Comparison of ENCODE assay signal across 7 cellular contexts in genomic region chr1:207997486-207998268, GRCh38.
DNase-seq lines count a peak whose midpoint lies in the region; ATAC-seq, FAIRE-seq and TF ChIP-seq lines count a peak whose summit lies in the region.

No MANE protein-coding gene starts in this region.

- POLR2A ChIA-PET in endothelial cell of umbilical vein (lab: Charles Lee), result interaction anchor here (0.7 kb wide), 1 partner anchor 48 kb away, joined by 3 read pairs; no protein-coding TSS in a partner anchor

- dilution Hi-C loops in endothelial cell of umbilical vein (cut with MboI; ENCODE audit: extremely low pct_ligation_motif_present, low sequenced_read_pairs), result no loop called here

- H3K27ac Mint-ChIP-seq in stimulated activated memory B cell treated with anti-CD40 and anti-IgM and Interleukin-4, amounts not matched to agents 10 μg/mL and 1 μg/mL and 100 μg/mL, for 72 hours, result no peak overlapping the region

- no TSS peak for BruUV-seq in endothelial cell of umbilical vein (replicated peaks; lab: Mats Ljungman, UMichigan)

- no peak for TF ChIP-seq POLR2A in endothelial cell of umbilical vein (IDR thresholded peaks at IDR 0.05; ENCODE audit: low read depth, low read length)

- no peak overlapping the region for H3K27ac ChIP-seq in endothelial cell of umbilical vein (ENCODE audit: insufficient read depth, low read depth, low read length)

- H3K79me2 ChIP-seq in endothelial cell of umbilical vein (ENCODE audit: control insufficient read depth, insufficient read depth, low read length), result no peaks in the 10 kb centered on the region

- peaks cover 14 to 29% of the 10 kb centered on the region in 2 experiments for H3K27me3 ChIP-seq in endothelial cell of umbilical vein (ENCODE audit: control insufficient read depth in 2 of 2, insufficient read depth in 2 of 2, low read length in 2 of 2)

- no peaks in the 10 kb centered on the region for H3K9me3 ChIP-seq in endothelial cell of umbilical vein (replicated peaks; ENCODE audit: control insufficient read depth, insufficient read depth, low read length)

- peaks cover 20% of the 10 kb centered on the region for H3K27me3 Mint-ChIP-seq in stimulated activated memory B cell treated with anti-CD40 and anti-IgM and Interleukin-4, amounts not matched to agents 10 μg/mL and 1 μg/mL and 100 μg/mL, for 72 hours

- H4K20me1 ChIP-seq in endothelial cell of umbilical vein (replicated peaks; ENCODE audit: control insufficient read depth, extremely low read depth, insufficient read depth, low read length), result no peaks in the 10 kb centered on the region

- no peaks in the 10 kb centered on the region for H3K4me1 Mint-ChIP-seq in stimulated activated memory B cell treated with anti-CD40 and anti-IgM and Interleukin-4, amounts not matched to agents 10 μg/mL and 1 μg/mL and 100 μg/mL, for 72 hours

- H3K9ac ChIP-seq in endothelial cell of umbilical vein (replicated peaks; ENCODE audit: extremely low read depth, insufficient read depth, low read length), result no peak overlapping the region

- FAIRE-seq in endothelial cell of umbilical vein (lab: Jason Lieb, UNC), result peak; percentile 99

- H2AFZ ChIP-seq in endothelial cell of umbilical vein (ENCODE audit: low read depth, low read length), result no peak overlapping the region

- H3K9me3 Mint-ChIP-seq in stimulated activated memory B cell treated with anti-CD40 and anti-IgM and Interleukin-4, amounts not matched to agents 10 μg/mL and 1 μg/mL and 100 μg/mL, for 72 hours, result no peaks in the 10 kb centered on the region

- no peaks in the 10 kb centered on the region for H3K36me3 Mint-ChIP-seq in stimulated activated memory B cell treated with anti-CD40 and anti-IgM and Interleukin-4, amounts not matched to agents 10 μg/mL and 1 μg/mL and 100 μg/mL, for 72 hours

- peak; percentile 78 for ATAC-seq in HG03159 (IDR thresholded peaks at IDR 0.05; ENCODE audit: unreplicated experiment)
- peak; percentile 76 for ATAC-seq in stimulated activated memory B cell treated with anti-CD40 and anti-IgM and Interleukin-4, amounts not matched to agents 10 μg/mL and 1 μg/mL and 100 μg/mL, for 72 hours

- intact Hi-C loops in endothelial cell of umbilical vein (cut with micrococcal nuclease), result loop anchor here (1.0 kb wide), 4 partner anchors 34 to 169 kb away; no protein-coding TSS in a partner anchor

- TF ChIP-seq CTCF in GM12874 (IDR thresholded peaks at IDR 0.05; ENCODE audit: insufficient read depth, low read depth, low read length), result peak; percentile 85
- TF ChIP-seq CTCF in endothelial cell of umbilical vein (IDR thresholded peaks at IDR 0.05; ENCODE audit: extremely low read depth in 1 of 2, insufficient read depth in 1 of 2, low read depth in 1 of 2, low read length in 2 of 2), result peak; percentile 89 to 92

- no peaks in the 10 kb centered on the region for H3K9me1 ChIP-seq in endothelial cell of umbilical vein (replicated peaks; ENCODE audit: control insufficient read depth, extremely low read depth, insufficient read depth, low read length)

- H3K4me3 Mint-ChIP-seq in stimulated activated memory B cell treated with anti-CD40 and anti-IgM and Interleukin-4, amounts not matched to agents 10 μg/mL and 1 μg/mL and 100 μg/mL, for 72 hours, result no peak overlapping the region

- no peaks in the 10 kb centered on the region for H3K36me3 ChIP-seq in endothelial cell of umbilical vein (ENCODE audit: control insufficient read depth in 2 of 2, extremely low read depth in 1 of 2, insufficient read depth in 2 of 2, low read length in 2 of 2)

- no peak overlapping the region for H3K4me2 ChIP-seq in endothelial cell of umbilical vein (ENCODE audit: insufficient read depth, low read length)

- CTCF ChIA-PET in endothelial cell of umbilical vein (lab: Charles Lee), result interaction anchor here (0.6 to 3.6 kb wide), 45 partner anchors 10 to 291 kb away, joined by 3 to 139 read pairs (median 5); partner anchors contain the start of gene PLXNA2

- DNase-seq in NCI-H69 (lab: John Stamatoyannopoulos, UW) (peak; percentile 82), endothelial cell of umbilical vein (ENCODE audit: low read depth, low spot score) (peak; percentile 75), middle frontal gyrus (ENCODE audit: extremely low spot score, low spot score) (peak; percentile 47)
- peak; percentile 64 for DNase-seq in activated CD8-positive, alpha-beta memory T cell treated with anti-CD3 and anti-CD28 coated beads for 24 hours

- no peaks in the 10 kb centered on the region for H3K4me1 ChIP-seq in endothelial cell of umbilical vein (ENCODE audit: control insufficient read depth, extremely low read depth, insufficient read depth, low read length)

- no peak overlapping the region for H3K4me3 ChIP-seq in endothelial cell of umbilical vein (replicated peaks in 1 of 3; ENCODE audit: insufficient read depth in 1 of 3, low read depth in 1 of 3, low read length in 3 of 3)

TF ChIP-seq in endothelial cell of umbilical vein, 7 proteins besides CTCF, POLR2A, EP300 and RAD21:
- no peak for TF ChIP-seq MYC (IDR thresholded peaks at IDR 0.05; ENCODE audit: low read depth, low read length)
- TF ChIP-seq POLR2AphosphoS5 (IDR thresholded peaks at IDR 0.05; ENCODE audit: insufficient read depth, low read depth, low read length), result no peak
- no peak for TF ChIP-seq JUN (IDR thresholded peaks at IDR 0.05; ENCODE audit: borderline replicate concordance, insufficient read depth, insufficient read length, low read depth)
- TF ChIP-seq MAX (IDR thresholded peaks at IDR 0.05; ENCODE audit: insufficient read depth, insufficient read length), result no peak
- TF ChIP-seq FOS (IDR thresholded peaks at IDR 0.05; ENCODE audit: borderline replicate concordance, insufficient read depth, low read length), result no peak
- TF ChIP-seq EZH2 (IDR thresholded peaks at IDR 0.05; ENCODE audit: borderline replicate concordance, low read depth, low read length, severe bottlenecking), result no peak
- no peak for TF ChIP-seq GATA2 (IDR thresholded peaks at IDR 0.05; ENCODE audit: insufficient read depth, insufficient read length, low read depth, low read length)
